In the genomic region with DNA sequence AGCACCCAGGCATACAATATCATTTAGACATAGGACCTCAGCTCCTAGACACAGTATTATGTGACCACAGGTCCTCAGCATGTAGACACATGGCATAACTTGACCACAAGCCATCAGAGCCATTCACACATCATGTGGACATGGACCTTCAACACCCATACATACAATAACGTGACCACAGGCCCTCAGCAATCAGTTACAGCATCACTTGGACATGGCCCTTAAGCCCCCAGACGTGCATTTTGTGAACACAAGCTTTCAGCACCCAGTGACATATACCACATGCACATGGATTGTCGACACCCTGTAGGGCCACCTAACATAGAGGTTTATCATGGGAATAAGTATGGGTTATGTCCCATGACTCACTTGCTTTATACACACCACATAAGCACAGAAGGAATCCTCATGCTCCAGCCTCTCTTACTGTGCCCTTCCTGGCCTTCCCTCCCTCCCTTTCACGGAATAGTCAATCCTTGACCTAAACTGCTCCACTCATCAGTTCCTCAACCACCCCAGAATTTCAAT, we compare ENCODE assay signal across 9 cellular contexts. TPM values are rescaled to one million over a fixed set of nuclear protein-coding genes. Genes with fewer than 3 reads are reported as not detected.
A peak's percentile ranks its signal among the peaks of the same experiment; 100 is the strongest.
DNase-seq lines count a peak whose midpoint lies in the region; ATAC-seq and TF ChIP-seq lines count a peak whose summit lies in the region.
"Had no signal": no experiment of that assay in that cellular context is flagged by ENCODE, and none has a peak within 500 bp of the region (broad histone marks: within the 10 kb centered on the region; RNA-seq: fewer than 3 reads in every experiment).

No MANE protein-coding gene starts in this region.

- intact Hi-C loops in activated CD4-positive, alpha-beta memory T cell treated with anti-CD3 and anti-CD28 coated beads for 36 hours (cut with micrococcal nuclease), result loop anchor here (10.0 kb wide), 1 partner anchor 961 kb away; a partner anchor contains a TSS
- intact Hi-C loops in spleen (cut with DNase I; ENCODE audit: low total_unique reads), result no loop called here

- peak overlapping the region; percentile 90 for H3K4me3 Mint-ChIP-seq in activated CD4-positive, alpha-beta memory T cell treated with anti-CD3 and anti-CD28 coated beads for 36 hours

- H3K27me3 ChIP-seq in spleen (replicated peaks in 1 of 7), result no peaks in the 10 kb centered on the region

- no peaks in the 10 kb centered on the region for H3K9me3 Mint-ChIP-seq in activated CD4-positive, alpha-beta memory T cell treated with anti-CD3 and anti-CD28 coated beads for 36 hours

- POLR2A ChIA-PET in activated CD4-positive, alpha-beta memory T cell treated with anti-CD3 and anti-CD28 coated beads for 36 hours (lab: Charles Lee), result no interaction called here

- H3K36me3 ChIP-seq in spleen, result peaks cover 0 to 36% (median 3%) of the 10 kb centered on the region in 6 donors

- H3K27ac ChIP-seq in spleen, result peak overlapping the region in 2 of 8 donors; percentile 91 to 94

- peaks cover 38% of the 10 kb centered on the region for H3K36me3 Mint-ChIP-seq in activated CD4-positive, alpha-beta memory T cell treated with anti-CD3 and anti-CD28 coated beads for 36 hours

- peak overlapping the region; percentile 95 for H3K27ac Mint-ChIP-seq in activated CD4-positive, alpha-beta memory T cell treated with anti-CD3 and anti-CD28 coated beads for 36 hours

- whole genome bisulfite sequencing in spleen, 5 donors, result 77 to 97% (median 85%) methylated on average over 2 to 4 of the region's 4 CpGs

- TF ChIP-seq CTCF in fibroblast of the aortic adventitia (IDR thresholded peaks at IDR 0.05; ENCODE audit: insufficient read depth, low read length), result no peak
- no peak for TF ChIP-seq CTCF in spleen (IDR thresholded peaks at IDR 0.05 in 8 of 11, conservative IDR thresholded peaks at IDR 0.05 in 3 of 11)

- H3K9me3 ChIP-seq in spleen, result no peaks in the 10 kb centered on the region

- peak; percentile 33 for DNase-seq in ELR (ENCODE audit: low read depth)
- no peak for DNase-seq in activated CD4-positive, alpha-beta memory T cell treated with anti-CD3 and anti-CD28 coated beads for 36 hours
- no peak for DNase-seq in fibroblast of the aortic adventitia (ENCODE audit: low read depth)
- no peak for DNase-seq in spleen
- no peak for DNase-seq in NCI-H1105 (lab: John Stamatoyannopoulos, UW)
- DNase-seq: NK-92 treated with Interleukin-12 subunit alpha and Interleukin-12 subunit beta, amount 100 ng/mL, for 24 hours had no signal

- ATAC-seq in HG03108 (IDR thresholded peaks at IDR 0.05; ENCODE audit: unreplicated experiment) (no peak), HG02885 (IDR thresholded peaks at IDR 0.05; ENCODE audit: poor library complexity, unreplicated experiment) (no peak), GM18867 (IDR thresholded peaks at IDR 0.05; ENCODE audit: unreplicated experiment) (no peak)

- H3K4me3 ChIP-seq in fibroblast of the aortic adventitia (ENCODE audit: low read depth, low read length), result peak overlapping the region; percentile 82
- H3K4me3 ChIP-seq in spleen, result peak overlapping the region in 5 of 8 donors; percentile 51 to 86 (median 58)

- no peak for TF ChIP-seq POLR2A in spleen (IDR thresholded peaks at IDR 0.05)

- H3K4me1 ChIP-seq in spleen, result peaks cover 0 to 49% (median 27%) of the 10 kb centered on the region in 6 donors

- no peaks in the 10 kb centered on the region for H3K27me3 Mint-ChIP-seq in activated CD4-positive, alpha-beta memory T cell treated with anti-CD3 and anti-CD28 coated beads for 36 hours

- CTCF ChIA-PET in activated CD4-positive, alpha-beta memory T cell treated with anti-CD3 and anti-CD28 coated beads for 36 hours (lab: Charles Lee), result no interaction called here

- peaks cover 66% of the 10 kb centered on the region for H3K4me1 Mint-ChIP-seq in activated CD4-positive, alpha-beta memory T cell treated with anti-CD3 and anti-CD28 coated beads for 36 hours (ENCODE audit: low read depth)

RNA-seq across cellular contexts. Expression of a gene that starts 1.9 kb away (rescaled TPM):
- total RNA-seq in activated CD4-positive, alpha-beta memory T cell treated with anti-CD3 and anti-CD28 coated beads for 36 hours, result 10 to 100 TPM; 70.6 to 72.8 TPM
- 15.2 and 17.5 TPM in 2 replicates for total RNA-seq in fibroblast of the aortic adventitia (ENCODE audit: low replicate concordance)
- total RNA-seq in spleen, result 10 to 100 TPM; 28.6 to 60.0 (median 51.7) TPM
- polyA plus RNA-seq in spleen, result 10 to 100 TPM; 35.6 to 65.8 (median 58.6) TPM

RNA-seq across cellular contexts. Expression of a gene that starts 9.8 kb away (rescaled TPM):
- total RNA-seq in activated CD4-positive, alpha-beta memory T cell treated with anti-CD3 and anti-CD28 coated beads for 36 hours, result 1 to 10 TPM; 5.9 to 6.4 TPM
- total RNA-seq in fibroblast of the aortic adventitia (ENCODE audit: low replicate concordance), result 4.4 and 7.2 TPM in 2 replicates
- total RNA-seq in spleen, result 10 to 100 TPM; 14.0 to 34.5 (median 19.3) TPM
- polyA plus RNA-seq in spleen, result 1 to 10 TPM; 4.4 to 8.4 (median 6.1) TPM

RNA-seq across cellular contexts. Expression of a gene that starts 35.5 kb away (rescaled TPM):
- not detected for total RNA-seq in activated CD4-positive, alpha-beta memory T cell treated with anti-CD3 and anti-CD28 coated beads for 36 hours
- total RNA-seq in fibroblast of the aortic adventitia (ENCODE audit: low replicate concordance) (1.1 and 2.5 TPM in 2 replicates), spleen (1 to 10 TPM; 1.8 to 4.4 (median 2.8) TPM)
- 1 to 10 TPM in 1 of 3 donors, under 1 TPM in 2; 0.44 to 1.1 (median 0.83) TPM for polyA plus RNA-seq in spleen
